In the genomic region with DNA sequence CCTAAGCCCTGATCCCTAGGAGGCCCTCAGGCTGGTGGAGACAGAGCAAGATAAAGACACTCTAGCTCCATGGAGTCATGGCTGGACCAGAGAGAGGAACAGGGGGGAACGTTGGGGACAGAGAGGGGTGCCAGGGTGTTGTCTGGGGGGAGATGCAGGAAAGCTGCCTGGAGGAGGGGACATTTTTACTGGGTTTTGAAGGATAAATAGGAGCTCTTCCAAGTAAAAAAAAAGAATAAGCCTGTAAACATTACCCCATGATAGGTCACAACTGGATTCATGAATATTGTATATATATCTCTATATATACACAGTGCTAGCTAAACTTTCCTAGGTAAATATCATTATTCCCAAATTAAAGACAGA, we compare ENCODE assay signal across 12 cellular contexts. TPM values are rescaled to one million over a fixed set of nuclear protein-coding genes. Genes with fewer than 3 reads are reported as not detected.
DNase-seq lines count a peak whose midpoint lies in the region; ATAC-seq and TF ChIP-seq lines count a peak whose summit lies in the region.
"Had no signal": no experiment of that assay in that cellular context is flagged by ENCODE, and none has a peak within 500 bp of the region (broad histone marks: within the 10 kb centered on the region; RNA-seq: fewer than 3 reads in every experiment).

No MANE protein-coding gene starts in this region.

- H3K27ac Mint-ChIP-seq in Calu3 (ENCODE audit: unreplicated experiment) = peak overlapping the region; percentile 94
- peak overlapping the region; percentile 96 for H3K27ac Mint-ChIP-seq in activated naive CD8-positive, alpha-beta T cell treated with anti-CD3 and anti-CD28 coated beads, Interleukin-2, amount 50 U/mL, for 24 hours

- H2BK5ac ChIP-seq in neuronal stem cell (ENCODE audit: low read length) = no peak overlapping the region

- H3K27ac ChIP-seq in KOPT-K1 (ENCODE audit: low read depth, low read length, poor library complexity, severe bottlenecking) (peak overlapping the region; percentile 60), neuronal stem cell (replicated peaks; ENCODE audit: low read length) (no peak overlapping the region)
- H3K27ac ChIP-seq: brain microvascular endothelial cell had no signal

- peaks cover 13% of the 10 kb centered on the region for H3K4me1 Mint-ChIP-seq in Calu3 (ENCODE audit: low read depth, unreplicated experiment)
- peaks cover 51% of the 10 kb centered on the region for H3K4me1 Mint-ChIP-seq in activated naive CD8-positive, alpha-beta T cell treated with anti-CD3 and anti-CD28 coated beads, Interleukin-2, amount 50 U/mL, for 24 hours

- no peak for DNase-seq in Calu3
- no peak for DNase-seq in activated naive CD8-positive, alpha-beta T cell treated with anti-CD3 and anti-CD28 coated beads, Interleukin-2, amount 50 U/mL, for 24 hours
- no peak for DNase-seq in neuronal stem cell (ENCODE audit: low spot score)
- DNase-seq in DMS153 treated with DMSO at 0.1 percent for 48 hours (lab: John Stamatoyannopoulos, UW; ENCODE audit: unreplicated experiment) = no peak
- DNase-seq in hypothalamus (lab: John Stamatoyannopoulos, UW) = no peak
- DNase-seq in hippocampal formation (lab: John Stamatoyannopoulos, UW) = no peak
- DNase-seq: brain microvascular endothelial cell, occipital lobe had no signal

- no peaks in the 10 kb centered on the region for H3K9me3 Mint-ChIP-seq in Calu3 (ENCODE audit: low read depth, unreplicated experiment)
- no peaks in the 10 kb centered on the region for H3K9me3 Mint-ChIP-seq in activated naive CD8-positive, alpha-beta T cell treated with anti-CD3 and anti-CD28 coated beads, Interleukin-2, amount 50 U/mL, for 24 hours

- H3K23ac ChIP-seq in neuronal stem cell (ENCODE audit: low read depth, low read length, poor library complexity) = no peak overlapping the region

- H3K4me2 ChIP-seq in neuronal stem cell (ENCODE audit: insufficient read depth, low read length, poor library complexity, severe bottlenecking) = no peak overlapping the region

- H2BK15ac ChIP-seq in neuronal stem cell (ENCODE audit: low read length) = no peak overlapping the region

- H4K8ac ChIP-seq in neuronal stem cell (ENCODE audit: low read depth, low read length) = no peak overlapping the region

- H3K36me3 ChIP-seq in KOPT-K1 (ENCODE audit: insufficient read depth, low read length) (no peaks in the 10 kb centered on the region), neuronal stem cell (replicated peaks in 1 of 2; ENCODE audit: control insufficient read depth in 2 of 2, insufficient read depth in 2 of 2, low read length in 2 of 2) (no peaks in the 10 kb centered on the region)
- H3K36me3 ChIP-seq: brain microvascular endothelial cell had no signal

- H3K27me3 ChIP-seq in neuronal stem cell (ENCODE audit: control insufficient read depth in 3 of 3, insufficient read depth in 3 of 3, low read depth in 1 of 3, low read length in 3 of 3) = peaks cover 0 to 2% (median 0%) of the 10 kb centered on the region in 3 experiments
- H3K27me3 ChIP-seq: brain microvascular endothelial cell had no signal

- H2AFZ ChIP-seq in neuronal stem cell (ENCODE audit: low read length) = no peak overlapping the region

- no peaks in the 10 kb centered on the region for H3K4me1 ChIP-seq in neuronal stem cell (ENCODE audit: control insufficient read depth in 2 of 2, insufficient read depth in 1 of 2, low read depth in 1 of 2, low read length in 2 of 2)

- H2AK5ac ChIP-seq in neuronal stem cell (ENCODE audit: low read depth, low read length) = no peak overlapping the region

- CTCF ChIA-PET in Calu3 (lab: Charles Lee) = interaction anchor here (0.6 to 1.4 kb wide), 4 partner anchors 19 to 103 kb away, joined by 3 read pairs; no protein-coding TSS in a partner anchor

- no peak overlapping the region for H2BK120ac ChIP-seq in neuronal stem cell (ENCODE audit: low read depth, low read length)

- no peak overlapping the region for H3K9ac ChIP-seq in neuronal stem cell (ENCODE audit: low read depth, low read length, poor library complexity)

- no peaks in the 10 kb centered on the region for H3K79me1 ChIP-seq in neuronal stem cell (ENCODE audit: low read depth, low read length)

- TF ChIP-seq CTCF in Calu3 (IDR thresholded peaks at IDR 0.05; ENCODE audit: unreplicated experiment) = no peak

- no peaks in the 10 kb centered on the region for H3K27me3 Mint-ChIP-seq in Calu3 (ENCODE audit: unreplicated experiment)
- H3K27me3 Mint-ChIP-seq in activated naive CD8-positive, alpha-beta T cell treated with anti-CD3 and anti-CD28 coated beads, Interleukin-2, amount 50 U/mL, for 24 hours = peaks cover 2% of the 10 kb centered on the region

- H3K18ac ChIP-seq in neuronal stem cell (ENCODE audit: low read length) = no peak overlapping the region

- H3K4me3 ChIP-seq in neuronal stem cell (ENCODE audit: low read length in 2 of 2) = no peak overlapping the region

- peak; percentile 21 for ATAC-seq in activated naive CD8-positive, alpha-beta T cell treated with anti-CD3 and anti-CD28 coated beads, Interleukin-2, amount 50 U/mL, for 24 hours
- no peak for ATAC-seq in GM19328 (IDR thresholded peaks at IDR 0.05; ENCODE audit: unreplicated experiment)
- ATAC-seq: Right ventricle myocardium inferior had no signal

- H3K4ac ChIP-seq in neuronal stem cell (ENCODE audit: low read length) = peak overlapping the region; percentile 76

- no peaks in the 10 kb centered on the region for H3K9me3 ChIP-seq in KOPT-K1 (ENCODE audit: insufficient read depth, low read length, poor library complexity, severe bottlenecking)
- H3K9me3 ChIP-seq in neuronal stem cell (replicated peaks in 1 of 2; ENCODE audit: control insufficient read depth in 2 of 2, insufficient read depth in 1 of 2, low read depth in 1 of 2, low read length in 2 of 2) = no peaks in the 10 kb centered on the region

- no peak overlapping the region for H4K91ac ChIP-seq in neuronal stem cell (ENCODE audit: low read depth, low read length, poor library complexity)

- intact Hi-C loops in Calu3 (cut with micrococcal nuclease; ENCODE audit: unreplicated experiment) = no loop called here

- no peak overlapping the region for H2BK12ac ChIP-seq in neuronal stem cell (ENCODE audit: low read length)

- H3K14ac ChIP-seq in neuronal stem cell (ENCODE audit: low read length) = no peak overlapping the region

- no TSS peak for BruUV-seq in Calu3 (replicated peaks; lab: Mats Ljungman, UMichigan)

- peak overlapping the region; percentile 96 for H3K4me3 Mint-ChIP-seq in Calu3 (ENCODE audit: low read depth, unreplicated experiment)
- H3K4me3 Mint-ChIP-seq in activated naive CD8-positive, alpha-beta T cell treated with anti-CD3 and anti-CD28 coated beads, Interleukin-2, amount 50 U/mL, for 24 hours = peak overlapping the region; percentile 94

- H3K36me3 Mint-ChIP-seq in Calu3 (ENCODE audit: insufficient read depth, unreplicated experiment) = peaks cover 24% of the 10 kb centered on the region
- H3K36me3 Mint-ChIP-seq in activated naive CD8-positive, alpha-beta T cell treated with anti-CD3 and anti-CD28 coated beads, Interleukin-2, amount 50 U/mL, for 24 hours (ENCODE audit: low read depth) = peaks cover 3% of the 10 kb centered on the region

- no CpG with 5 or more reads among the region's 1 CpG for WGBS in neuronal stem cell (ENCODE audit: extremely low coverage in 2 of 2, insufficient read length in 2 of 2, insufficient replicate concordance in 1 of 2), 2 donors

RNA-seq across cellular contexts. Expression of gene HSH2D, which starts 0.7 kb away (rescaled TPM):
- total RNA-seq in Calu3 (2022) = 29.5 and 50.6 TPM in 2 replicates
- 0.01 TPM for polyA plus RNA-seq in neuronal stem cell (2013, experiment 1 of 2)
- 0.04 TPM for polyA plus RNA-seq in neuronal stem cell (2013, experiment 2 of 2)
- total RNA-seq: occipital lobe had no signal

RNA-seq across cellular contexts. Expression of gene CIB3, which starts 29.1 kb away (rescaled TPM):
- not detected in 2 replicates for total RNA-seq in Calu3 (2022)
- not detected for polyA plus RNA-seq in neuronal stem cell (2013, experiment 1 of 2)
- polyA plus RNA-seq in neuronal stem cell (2013, experiment 2 of 2) = not detected
- total RNA-seq: occipital lobe, Right ventricle myocardium inferior had no signal
- polyA plus RNA-seq: esophagus had no signal

RNA-seq across cellular contexts. Expression of gene RAB8A, which starts 32.5 kb away (rescaled TPM):
- total RNA-seq in Calu3 (2022) = 76.6 and 77.3 TPM in 2 replicates
- polyA plus RNA-seq in neuronal stem cell (2013, experiment 1 of 2) = 43.0 TPM
- polyA plus RNA-seq in neuronal stem cell (2013, experiment 2 of 2) = 44.3 TPM

RNA-seq across cellular contexts. Expression of gene FAM32A, which starts 41.0 kb away (rescaled TPM):
- total RNA-seq in Calu3 (2022) = 42.2 and 47.5 TPM in 2 replicates
- polyA plus RNA-seq in neuronal stem cell (2013, experiment 1 of 2) = 87.0 TPM
- polyA plus RNA-seq in neuronal stem cell (2013, experiment 2 of 2) = 83.2 TPM

RNA-seq across cellular contexts. Expression of gene AP1M1, which starts 53.5 kb away (rescaled TPM):
- total RNA-seq in Calu3 (2022) = 28.7 and 31.5 TPM in 2 replicates
- 44.3 TPM for polyA plus RNA-seq in neuronal stem cell (2013, experiment 1 of 2)
- 44.6 TPM for polyA plus RNA-seq in neuronal stem cell (2013, experiment 2 of 2)
